In the genomic region with DNA sequence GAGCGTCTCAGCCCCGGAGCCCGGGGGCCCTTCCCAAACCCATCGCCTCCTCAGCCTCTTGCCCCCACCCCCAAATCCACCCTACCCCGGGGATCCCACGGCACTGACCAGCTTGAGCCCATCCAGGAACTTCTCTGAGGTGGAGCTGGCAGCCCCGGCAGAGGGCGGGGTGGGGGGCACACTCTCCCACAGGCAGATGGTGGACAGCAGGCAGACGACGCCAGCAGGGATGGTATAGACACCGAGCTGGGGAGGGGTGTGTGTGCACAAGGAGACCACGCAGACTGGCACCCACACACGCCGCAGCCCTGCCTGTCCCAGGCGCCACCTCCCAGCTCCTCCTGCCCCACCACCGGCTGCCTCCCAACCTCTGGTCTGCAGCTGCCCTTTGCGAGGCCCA, we compare ENCODE assay signal across 17 cellular contexts. TPM values are rescaled to one million over a fixed set of nuclear protein-coding genes. Genes with fewer than 3 reads are reported as not detected.
"Had no signal": no experiment of that assay in that cellular context is flagged by ENCODE, and none has a peak within 500 bp of the region (broad histone marks: within the 10 kb centered on the region; RNA-seq: fewer than 3 reads in every experiment).

No MANE protein-coding gene starts in this region.

- H3K27ac Mint-ChIP-seq: activated CD4-positive, alpha-beta memory T cell treated with anti-CD3 and anti-CD28 coated beads, Interleukin-2, amount 10 ng/mL, durations not matched to agents 7 days and 5 days; activated naive CD4-positive, alpha-beta T cell treated with anti-CD3 and anti-CD28 coated beads, Interleukin-2, amount 50 U/mL, for 72 hours; activated T-cell treated with anti-CD3 and anti-CD28 coated beads, Interleukin-2, amount 50 U/mL, for 24 hours; mesothelial cell of epicardium had no signal

- H3K36me3 Mint-ChIP-seq: activated naive CD4-positive, alpha-beta T cell treated with anti-CD3 and anti-CD28 coated beads, Interleukin-2, amount 50 U/mL, for 72 hours; mesothelial cell of epicardium had no signal

- H3K36me3 ChIP-seq: colonic mucosa, esophagus squamous epithelium, lower lobe of right lung, prostate gland, right lobe of liver, thoracic aorta, upper lobe of right lung had no signal

- H3K27me3 ChIP-seq: body of pancreas, colonic mucosa, esophagus squamous epithelium, right lobe of liver, upper lobe of right lung had no signal

- H3K9me3 Mint-ChIP-seq: activated CD4-positive, alpha-beta memory T cell treated with anti-CD3 and anti-CD28 coated beads, Interleukin-2, amount 10 ng/mL, durations not matched to agents 7 days and 5 days; activated naive CD4-positive, alpha-beta T cell treated with anti-CD3 and anti-CD28 coated beads, Interleukin-2, amount 50 U/mL, for 72 hours; activated T-cell treated with anti-CD3 and anti-CD28 coated beads, Interleukin-2, amount 50 U/mL, for 24 hours; mesothelial cell of epicardium had no signal

- H3K9me3 ChIP-seq: body of pancreas, colonic mucosa, esophagus squamous epithelium, lower lobe of right lung, prostate gland, right lobe of liver, thoracic aorta, upper lobe of right lung had no signal

- DNase-seq: activated effector memory CD4-positive, alpha-beta T cell treated with Interleukin-2 at 50 U/mL for 16 hours; central memory CD4-positive, alpha-beta T cell; effector CD4-positive, alpha-beta T cell; esophagus squamous epithelium had no signal

- H3K4me3 ChIP-seq: body of pancreas, colonic mucosa, esophagus squamous epithelium, lower lobe of right lung, prostate gland, right lobe of liver, thoracic aorta, upper lobe of right lung had no signal

- H3K4me3 Mint-ChIP-seq: activated CD4-positive, alpha-beta memory T cell treated with anti-CD3 and anti-CD28 coated beads, Interleukin-2, amount 10 ng/mL, durations not matched to agents 7 days and 5 days; activated T-cell treated with anti-CD3 and anti-CD28 coated beads, Interleukin-2, amount 50 U/mL, for 24 hours; mesothelial cell of epicardium had no signal

- H3K27ac ChIP-seq: body of pancreas, colonic mucosa, esophagus squamous epithelium, lower lobe of right lung, prostate gland, right lobe of liver, thoracic aorta, upper lobe of right lung had no signal

- ATAC-seq: body of pancreas had no signal

RNA-seq across cellular contexts. Expression of a gene that starts 4.3 kb away (rescaled TPM):
- polyA plus RNA-seq: neural cell had no signal

RNA-seq across cellular contexts. Expression of a gene that starts 59.2 kb away (rescaled TPM):
- total RNA-seq: osteoblast had no signal
